In the genomic region with DNA sequence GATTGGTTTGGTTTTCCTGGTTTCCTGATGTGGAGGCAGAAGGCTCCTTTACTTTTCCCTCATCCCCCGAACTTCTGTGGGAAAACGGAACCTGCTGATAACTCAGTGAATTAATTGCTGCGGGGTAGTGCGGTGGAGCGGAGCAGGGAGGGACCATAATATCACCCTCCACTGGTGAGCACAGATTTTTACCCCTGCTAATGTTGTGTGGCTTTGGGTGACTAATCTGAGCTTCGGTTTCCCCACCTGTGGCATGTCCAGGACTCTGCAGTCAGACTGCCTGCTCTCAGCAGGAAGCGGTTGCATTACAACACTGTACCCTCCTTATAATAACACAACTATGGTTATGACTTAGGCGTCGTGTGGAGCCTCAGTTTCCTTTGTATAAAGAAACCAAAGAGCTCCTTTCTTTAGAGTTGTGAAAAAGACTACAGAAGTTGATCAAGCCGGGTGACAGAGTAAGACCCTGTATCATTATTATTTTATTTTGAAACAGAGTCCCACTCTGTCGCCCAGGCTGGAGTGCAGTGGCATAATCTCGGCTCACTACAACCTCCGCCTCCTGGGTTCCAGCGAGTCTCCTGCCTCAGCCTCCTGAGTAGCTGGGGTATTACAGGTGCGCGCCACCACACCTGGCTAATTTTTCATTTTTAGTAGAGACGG, we compare ENCODE assay signal across 8 cellular contexts. TPM values are rescaled to one million over a fixed set of nuclear protein-coding genes. Genes with fewer than 3 reads are reported as not detected.
DNase-seq lines count a peak whose midpoint lies in the region; ATAC-seq and TF ChIP-seq lines count a peak whose summit lies in the region.

No MANE protein-coding gene starts in this region.

- DNase-seq in dermis microvascular lymphatic vessel endothelial cell (ENCODE audit: low read depth in 2 of 2) (peak; percentile 50 to 79), retinal pigment epithelial cell (ENCODE audit: low read depth) (no peak), G401 (ENCODE audit: low spot score) (no peak), occipital lobe (lab: John Stamatoyannopoulos, UW) (no peak)

- H3K27me3 Mint-ChIP-seq in T-helper 1 cell treated with Interleukin-12 subunit alpha and Interleukin-12 subunit beta and Interleukin-4 antibody, amounts not matched to agents 30 μg/mL and 1 μg/mL, for 36 hours (ENCODE audit: low read depth), result peaks cover 46% of the 10 kb centered on the region

- no peaks in the 10 kb centered on the region for H3K9me3 Mint-ChIP-seq in T-helper 1 cell treated with Interleukin-12 subunit alpha and Interleukin-12 subunit beta and Interleukin-4 antibody, amounts not matched to agents 30 μg/mL and 1 μg/mL, for 36 hours

- no peaks in the 10 kb centered on the region for H3K27me3 ChIP-seq in ACC112 (ENCODE audit: insufficient read depth, low read length)

- no peak overlapping the region for H3K27ac Mint-ChIP-seq in T-helper 1 cell treated with Interleukin-12 subunit alpha and Interleukin-12 subunit beta and Interleukin-4 antibody, amounts not matched to agents 30 μg/mL and 1 μg/mL, for 36 hours

- H3K4me1 ChIP-seq in ACC112 (ENCODE audit: control insufficient read depth, insufficient read depth, low read length, unreplicated experiment), result peaks cover 28% of the 10 kb centered on the region

- no peak overlapping the region for H2AFZ ChIP-seq in ACC112 (ENCODE audit: low read length, unreplicated experiment)

- H3K79me2 ChIP-seq in ACC112 (ENCODE audit: control insufficient read depth, insufficient read depth, low read length, unreplicated experiment), result peaks cover 31% of the 10 kb centered on the region

- no peaks in the 10 kb centered on the region for H3K36me3 Mint-ChIP-seq in T-helper 1 cell treated with Interleukin-12 subunit alpha and Interleukin-12 subunit beta and Interleukin-4 antibody, amounts not matched to agents 30 μg/mL and 1 μg/mL, for 36 hours (ENCODE audit: low read depth)

- peak; percentile 1 for TF ChIP-seq CTCF in retinal pigment epithelial cell (conservative IDR thresholded peaks at IDR 0.05; ENCODE audit: low read depth, low read length)

- peak overlapping the region; percentile 61 for H3K4me3 Mint-ChIP-seq in T-helper 1 cell treated with Interleukin-12 subunit alpha and Interleukin-12 subunit beta and Interleukin-4 antibody, amounts not matched to agents 30 μg/mL and 1 μg/mL, for 36 hours

- no peak overlapping the region for H3K4me3 ChIP-seq in ACC112 (ENCODE audit: low read depth, low read length)
- no peak overlapping the region for H3K4me3 ChIP-seq in retinal pigment epithelial cell (ENCODE audit: low read length)

- H3K36me3 ChIP-seq in ACC112 (ENCODE audit: insufficient read depth, low read length), result peaks cover 11% of the 10 kb centered on the region; the same call in 1 of the 2 replicates

- peaks cover 20% of the 10 kb centered on the region for H3K4me1 Mint-ChIP-seq in T-helper 1 cell treated with Interleukin-12 subunit alpha and Interleukin-12 subunit beta and Interleukin-4 antibody, amounts not matched to agents 30 μg/mL and 1 μg/mL, for 36 hours (ENCODE audit: low read depth)

- ATAC-seq in GM18520 (IDR thresholded peaks at IDR 0.05; ENCODE audit: unreplicated experiment) (peak; percentile 84), HG03432 (IDR thresholded peaks at IDR 0.05; ENCODE audit: unreplicated experiment) (peak; percentile 70)

- in situ Hi-C loops in G401 (cut with HindIII; ENCODE audit: low sequenced_read_pairs), result no loop called here

- peak overlapping the region; percentile 100 for H3K27ac ChIP-seq in ACC112 (ENCODE audit: low read depth, low read length)

RNA-seq across cellular contexts. Expression of gene ID1, which starts 2.2 kb away (rescaled TPM):
- total RNA-seq in dermis microvascular lymphatic vessel endothelial cell, result 576 and 901 TPM in 2 replicates
- 1,330 and 1,439 TPM in 2 replicates for total RNA-seq in G401 (2014; rRNA removed; shearing (Covaris generic))
- total RNA-seq in occipital lobe, result 66.9 TPM

RNA-seq across cellular contexts. Expression of gene COX4I2, which starts 34.8 kb away (rescaled TPM):
- total RNA-seq in dermis microvascular lymphatic vessel endothelial cell, result not detected in 2 replicates
- total RNA-seq in G401 (2014; rRNA removed; shearing (Covaris generic)), result not detected in 2 replicates
- not detected for total RNA-seq in occipital lobe

Comparison
In these comparisons a context has a peak if more than half of its experiments do, and no peak if none do; other contexts are left out.
1. DNase-seq: peak in dermis microvascular lymphatic vessel endothelial cell (2 of 2); none in retinal pigment epithelial cell (single experiment), G401 (single experiment) and occipital lobe (single experiment).